ENCODE assay signal across 1 cellular context in the genomic region with DNA sequence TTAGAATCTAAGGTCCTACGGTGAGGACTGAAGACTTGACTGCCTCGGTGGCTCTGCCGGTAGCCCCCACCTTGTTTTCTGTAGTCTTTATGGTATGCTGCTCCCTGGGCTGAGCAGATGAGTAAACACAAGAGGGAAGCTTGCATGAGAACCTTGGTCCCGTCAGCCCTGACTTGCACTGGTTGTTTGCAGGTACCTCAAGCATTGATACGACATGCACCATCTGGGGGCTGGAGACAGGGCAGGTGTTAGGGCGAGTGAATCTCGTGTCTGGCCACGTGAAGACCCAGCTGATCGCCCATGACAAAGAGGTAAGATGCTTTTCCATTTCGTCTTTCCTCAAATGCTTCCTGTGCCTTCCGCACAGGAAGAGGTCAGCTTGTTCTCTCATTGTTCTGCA.
TF ChIP-seq lines count a peak whose summit lies in the region.

No MANE protein-coding gene starts in this region.

TF ChIP-seq in HepG2, 621 proteins besides CTCF, POLR2A, EP300 and RAD21 (continued from another document and continues in another):
- no peak for TF ChIP-seq ZBTB40 (IDR thresholded peaks at IDR 0.05)
- TF ChIP-seq ZBTB40 (CRISPR knock-in tag; IDR thresholded peaks at IDR 0.05) = 0 out of 2 replicates have a peak, but pooled peaks have one; percentile 43
- no peak for TF ChIP-seq SIX4 (CRISPR knock-in tag; IDR thresholded peaks at IDR 0.05)
- no peak for TF ChIP-seq ISL2 (CRISPR knock-in tag; IDR thresholded peaks at IDR 0.05)
- no peak for TF ChIP-seq ZNF878 (CRISPR knock-in tag; IDR thresholded peaks at IDR 0.05)
- TF ChIP-seq ZNF333 (CRISPR knock-in tag; IDR thresholded peaks at IDR 0.05; ENCODE audit: borderline replicate concordance) = no peak
- TF ChIP-seq, protein P1, sequence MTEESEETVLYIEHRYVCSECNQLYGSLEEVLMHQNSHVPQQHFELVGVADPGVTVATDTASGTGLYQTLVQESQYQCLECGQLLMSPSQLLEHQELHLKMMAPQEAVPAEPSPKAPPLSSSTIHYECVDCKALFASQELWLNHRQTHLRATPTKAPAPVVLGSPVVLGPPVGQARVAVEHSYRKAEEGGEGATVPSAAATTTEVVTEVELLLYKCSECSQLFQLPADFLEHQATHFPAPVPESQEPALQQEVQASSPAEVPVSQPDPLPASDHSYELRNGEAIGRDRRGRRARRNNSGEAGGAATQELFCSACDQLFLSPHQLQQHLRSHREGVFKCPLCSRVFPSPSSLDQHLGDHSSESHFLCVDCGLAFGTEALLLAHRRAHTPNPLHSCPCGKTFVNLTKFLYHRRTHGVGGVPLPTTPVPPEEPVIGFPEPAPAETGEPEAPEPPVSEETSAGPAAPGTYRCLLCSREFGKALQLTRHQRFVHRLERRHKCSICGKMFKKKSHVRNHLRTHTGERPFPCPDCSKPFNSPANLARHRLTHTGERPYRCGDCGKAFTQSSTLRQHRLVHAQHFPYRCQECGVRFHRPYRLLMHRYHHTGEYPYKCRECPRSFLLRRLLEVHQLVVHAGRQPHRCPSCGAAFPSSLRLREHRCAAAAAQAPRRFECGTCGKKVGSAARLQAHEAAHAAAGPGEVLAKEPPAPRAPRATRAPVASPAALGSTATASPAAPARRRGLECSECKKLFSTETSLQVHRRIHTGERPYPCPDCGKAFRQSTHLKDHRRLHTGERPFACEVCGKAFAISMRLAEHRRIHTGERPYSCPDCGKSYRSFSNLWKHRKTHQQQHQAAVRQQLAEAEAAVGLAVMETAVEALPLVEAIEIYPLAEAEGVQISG (CRISPR knock-in tag; IDR thresholded peaks at IDR 0.05) = peak; percentile 78
- TF ChIP-seq KLF16 (CRISPR knock-in tag; IDR thresholded peaks at IDR 0.05) = peak in 1 of 2 experiments; percentile 53; a peak in 1 of 4 replicates
- TF ChIP-seq POLR2G (IDR thresholded peaks at IDR 0.05; ENCODE audit: low read depth, low read length) = no peak
- peak; percentile 84 for TF ChIP-seq HDAC1 (CRISPR knock-in tag; IDR thresholded peaks at IDR 0.05)
- TF ChIP-seq KDM3A (CRISPR knock-in tag; IDR thresholded peaks at IDR 0.05; ENCODE audit: low read depth) = no peak
- TF ChIP-seq NFKBIZ (CRISPR knock-in tag; IDR thresholded peaks at IDR 0.05) = 0 out of 2 replicates have a peak, but pooled peaks have one; percentile 22
- TF ChIP-seq ZC3H4 (CRISPR knock-in tag; IDR thresholded peaks at IDR 0.05; ENCODE audit: borderline replicate concordance) = no peak
- peak; percentile 31; the same call in 1 of the 2 replicates for TF ChIP-seq ZNF225 (CRISPR knock-in tag; IDR thresholded peaks at IDR 0.05)
- no peak for TF ChIP-seq GLI4 (CRISPR knock-in tag; IDR thresholded peaks at IDR 0.05; ENCODE audit: borderline replicate concordance)
- no peak for TF ChIP-seq ZNF232 (CRISPR knock-in tag; IDR thresholded peaks at IDR 0.05; ENCODE audit: borderline replicate concordance)
- no peak for TF ChIP-seq ZNF660 (CRISPR knock-in tag; IDR thresholded peaks at IDR 0.05; ENCODE audit: borderline replicate concordance, low read depth)
- no peak for TF ChIP-seq WIZ (CRISPR knock-in tag; IDR thresholded peaks at IDR 0.05)
- TF ChIP-seq YEATS2 (CRISPR knock-in tag; IDR thresholded peaks at IDR 0.05; ENCODE audit: borderline replicate concordance) = no peak
- no peak; the same call in 1 of the 2 replicates for TF ChIP-seq ZNF451 (CRISPR knock-in tag; IDR thresholded peaks at IDR 0.05)
- no peak for TF ChIP-seq ZNF850 (CRISPR knock-in tag; conservative IDR thresholded peaks at IDR 0.05)
- TF ChIP-seq RFX3 (CRISPR knock-in tag; IDR thresholded peaks at IDR 0.05) = no peak
- TF ChIP-seq ZNF281 (CRISPR knock-in tag; IDR thresholded peaks at IDR 0.05; ENCODE audit: borderline replicate concordance) = no peak; the same call in 1 of the 2 replicates
- TF ChIP-seq, protein P2, sequence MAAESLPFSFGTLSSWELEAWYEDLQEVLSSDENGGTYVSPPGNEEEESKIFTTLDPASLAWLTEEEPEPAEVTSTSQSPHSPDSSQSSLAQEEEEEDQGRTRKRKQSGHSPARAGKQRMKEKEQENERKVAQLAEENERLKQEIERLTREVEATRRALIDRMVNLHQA (CRISPR knock-in tag; IDR thresholded peaks at IDR 0.05) = no peak
- TF ChIP-seq THAP9 (CRISPR knock-in tag; IDR thresholded peaks at IDR 0.05; ENCODE audit: borderline replicate concordance) = peak; percentile 58; the same call in 1 of the 2 replicates
- TF ChIP-seq ZC3H13 (CRISPR knock-in tag; IDR thresholded peaks at IDR 0.05) = 0 out of 2 replicates have a peak, but pooled peaks have one; percentile 3
- TF ChIP-seq TARDBP (CRISPR knock-in tag; IDR thresholded peaks at IDR 0.05) = peak; percentile 73; the same call in 1 of the 2 replicates
- no peak for TF ChIP-seq ZNF558 (CRISPR knock-in tag; IDR thresholded peaks at IDR 0.05; ENCODE audit: borderline replicate concordance)
- peak; percentile 26; the same call in 1 of the 2 replicates for TF ChIP-seq IRF2 (CRISPR knock-in tag; IDR thresholded peaks at IDR 0.05)
- TF ChIP-seq NFE2L1 (CRISPR knock-in tag; IDR thresholded peaks at IDR 0.05; ENCODE audit: borderline replicate concordance) = 0 out of 2 replicates have a peak, but pooled peaks have one; percentile 54
- TF ChIP-seq, protein P3, sequence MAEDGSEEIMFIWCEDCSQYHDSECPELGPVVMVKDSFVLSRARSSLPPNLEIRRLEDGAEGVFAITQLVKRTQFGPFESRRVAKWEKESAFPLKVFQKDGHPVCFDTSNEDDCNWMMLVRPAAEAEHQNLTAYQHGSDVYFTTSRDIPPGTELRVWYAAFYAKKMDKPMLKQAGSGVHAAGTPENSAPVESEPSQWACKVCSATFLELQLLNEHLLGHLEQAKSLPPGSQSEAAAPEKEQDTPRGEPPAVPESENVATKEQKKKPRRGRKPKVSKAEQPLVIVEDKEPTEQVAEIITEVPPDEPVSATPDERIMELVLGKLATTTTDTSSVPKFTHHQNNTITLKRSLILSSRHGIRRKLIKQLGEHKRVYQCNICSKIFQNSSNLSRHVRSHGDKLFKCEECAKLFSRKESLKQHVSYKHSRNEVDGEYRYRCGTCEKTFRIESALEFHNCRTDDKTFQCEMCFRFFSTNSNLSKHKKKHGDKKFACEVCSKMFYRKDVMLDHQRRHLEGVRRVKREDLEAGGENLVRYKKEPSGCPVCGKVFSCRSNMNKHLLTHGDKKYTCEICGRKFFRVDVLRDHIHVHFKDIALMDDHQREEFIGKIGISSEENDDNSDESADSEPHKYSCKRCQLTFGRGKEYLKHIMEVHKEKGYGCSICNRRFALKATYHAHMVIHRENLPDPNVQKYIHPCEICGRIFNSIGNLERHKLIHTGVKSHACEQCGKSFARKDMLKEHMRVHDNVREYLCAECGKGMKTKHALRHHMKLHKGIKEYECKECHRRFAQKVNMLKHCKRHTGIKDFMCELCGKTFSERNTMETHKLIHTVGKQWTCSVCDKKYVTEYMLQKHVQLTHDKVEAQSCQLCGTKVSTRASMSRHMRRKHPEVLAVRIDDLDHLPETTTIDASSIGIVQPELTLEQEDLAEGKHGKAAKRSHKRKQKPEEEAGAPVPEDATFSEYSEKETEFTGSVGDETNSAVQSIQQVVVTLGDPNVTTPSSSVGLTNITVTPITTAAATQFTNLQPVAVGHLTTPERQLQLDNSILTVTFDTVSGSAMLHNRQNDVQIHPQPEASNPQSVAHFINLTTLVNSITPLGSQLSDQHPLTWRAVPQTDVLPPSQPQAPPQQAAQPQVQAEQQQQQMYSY (CRISPR knock-in tag; IDR thresholded peaks at IDR 0.05) = no peak
- TF ChIP-seq FOXP1 (IDR thresholded peaks at IDR 0.05) = no peak
- peak; percentile 81 for TF ChIP-seq FOXP1 (CRISPR knock-in tag; IDR thresholded peaks at IDR 0.05)
- no peak for TF ChIP-seq PREB (CRISPR knock-in tag; IDR thresholded peaks at IDR 0.05)
